Comparison of ENCODE assay signal across 8 cellular contexts in the genomic region with DNA sequence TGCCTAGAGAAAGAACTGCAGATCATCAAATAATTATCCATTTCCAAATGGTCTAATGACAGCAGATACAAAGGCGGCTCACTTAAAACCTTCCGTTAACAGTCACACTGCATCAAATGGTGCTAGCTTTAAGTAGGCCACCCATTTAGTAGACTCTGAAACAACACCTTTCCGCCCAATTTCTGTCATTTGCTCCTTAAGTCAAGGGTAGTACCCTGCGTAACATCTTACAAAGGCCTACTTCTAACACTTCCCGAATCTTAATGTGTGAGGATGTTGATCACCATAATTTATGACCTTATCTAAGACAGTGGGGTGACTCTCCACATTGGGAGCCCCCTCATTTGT. TPM values are rescaled to one million over a fixed set of nuclear protein-coding genes. Genes with fewer than 3 reads are reported as not detected.
A peak's percentile ranks its signal among the peaks of the same experiment; 100 is the strongest.
DNase-seq lines count a peak whose midpoint lies in the region; ATAC-seq lines count a peak whose summit lies in the region.

No MANE protein-coding gene starts in this region.

- H3K9me3 ChIP-seq in iPS DF 6.9 (ENCODE audit: control insufficient read depth, insufficient read depth, low read length), result no peaks in the 10 kb centered on the region

- H3K36me3 Mint-ChIP-seq in activated CD4-positive, alpha-beta memory T cell treated with anti-CD3 and anti-CD28 coated beads for 36 hours, result no peaks in the 10 kb centered on the region
- peaks cover 2 to 3% of the 10 kb centered on the region in 2 donors for H3K36me3 Mint-ChIP-seq in stimulated activated naive B cell treated with anti-CD40 and anti-IgM and Interleukin-4, amounts not matched to agents 10 μg/mL and 1 μg/mL and 100 μg/mL, for 72 hours

- H3K4me3 Mint-ChIP-seq in activated CD4-positive, alpha-beta memory T cell treated with anti-CD3 and anti-CD28 coated beads for 36 hours, result peak overlapping the region; percentile 65
- peak overlapping the region; percentile 91 to 96 for H3K4me3 Mint-ChIP-seq in stimulated activated naive B cell treated with anti-CD40 and anti-IgM and Interleukin-4, amounts not matched to agents 10 μg/mL and 1 μg/mL and 100 μg/mL, for 72 hours

- no peaks in the 10 kb centered on the region for H3K36me3 ChIP-seq in iPS DF 6.9 (ENCODE audit: control insufficient read depth, insufficient read depth, low read length)

- H3K27ac ChIP-seq in iPS DF 6.9 (ENCODE audit: low read length), result no peak overlapping the region

- intact Hi-C loops in activated CD4-positive, alpha-beta memory T cell treated with anti-CD3 and anti-CD28 coated beads for 36 hours (cut with micrococcal nuclease), result no loop called here

- H3K4me3 ChIP-seq in iPS DF 6.9 (ENCODE audit: low read length), result peak overlapping the region; percentile 80; the same call in 1 of the 2 replicates

- H3K27me3 Mint-ChIP-seq in activated CD4-positive, alpha-beta memory T cell treated with anti-CD3 and anti-CD28 coated beads for 36 hours, result peaks cover 14% of the 10 kb centered on the region
- no peaks in the 10 kb centered on the region for H3K27me3 Mint-ChIP-seq in stimulated activated naive B cell treated with anti-CD40 and anti-IgM and Interleukin-4, amounts not matched to agents 10 μg/mL and 1 μg/mL and 100 μg/mL, for 72 hours

- CTCF ChIA-PET in activated CD4-positive, alpha-beta memory T cell treated with anti-CD3 and anti-CD28 coated beads for 36 hours (lab: Charles Lee), result no interaction called here

- no CpG with 5 or more reads among the region's 5 CpGs for WGBS in iPS DF 6.9 (ENCODE audit: insufficient coverage, insufficient read length)

- DNase-seq in NCI-H345 (lab: John Stamatoyannopoulos, UW) (peak; percentile 4), NCI-H345 treated with DMSO at 0.1 percent for 48 hours (lab: John Stamatoyannopoulos, UW; ENCODE audit: unreplicated experiment) (no peak), iPS DF 6.9 (ENCODE audit: low read depth, low spot score) (no peak), cortex of kidney (lab: John Stamatoyannopoulos, UW) (no peak), SW 1271 (lab: John Stamatoyannopoulos, UW) (no peak)
- DNase-seq in activated CD4-positive, alpha-beta memory T cell treated with anti-CD3 and anti-CD28 coated beads for 36 hours, result no peak
- DNase-seq in stimulated activated naive B cell treated with anti-CD40 and anti-IgM and Interleukin-4, amounts not matched to agents 10 μg/mL and 1 μg/mL and 100 μg/mL, for 72 hours, result no peak

- H3K4me1 ChIP-seq in iPS DF 6.9 (ENCODE audit: control insufficient read depth, insufficient read depth, low read length), result no peaks in the 10 kb centered on the region; the same call in 1 of the 2 replicates

- no peak overlapping the region for H3K27ac Mint-ChIP-seq in activated CD4-positive, alpha-beta memory T cell treated with anti-CD3 and anti-CD28 coated beads for 36 hours
- peak overlapping the region; percentile 97 for H3K27ac Mint-ChIP-seq in stimulated activated naive B cell treated with anti-CD40 and anti-IgM and Interleukin-4, amounts not matched to agents 10 μg/mL and 1 μg/mL and 100 μg/mL, for 72 hours

- peak; percentile 10 for ATAC-seq in stimulated activated naive B cell treated with anti-CD40 and anti-IgM and Interleukin-4, amounts not matched to agents 10 μg/mL and 1 μg/mL and 100 μg/mL, for 72 hours (replicated peaks)
- ATAC-seq in HG03469 (IDR thresholded peaks at IDR 0.05; ENCODE audit: unreplicated experiment), result no peak

- H3K27me3 ChIP-seq in iPS DF 6.9 (ENCODE audit: control insufficient read depth, insufficient read depth, low read length), result no peaks in the 10 kb centered on the region

- POLR2A ChIA-PET in activated CD4-positive, alpha-beta memory T cell treated with anti-CD3 and anti-CD28 coated beads for 36 hours (lab: Charles Lee), result no interaction called here

- peaks cover 15% of the 10 kb centered on the region for H3K4me1 Mint-ChIP-seq in activated CD4-positive, alpha-beta memory T cell treated with anti-CD3 and anti-CD28 coated beads for 36 hours (ENCODE audit: low read depth)
- H3K4me1 Mint-ChIP-seq in stimulated activated naive B cell treated with anti-CD40 and anti-IgM and Interleukin-4, amounts not matched to agents 10 μg/mL and 1 μg/mL and 100 μg/mL, for 72 hours, result peaks cover 15 to 38% of the 10 kb centered on the region in 2 donors

- no peaks in the 10 kb centered on the region for H3K9me3 Mint-ChIP-seq in activated CD4-positive, alpha-beta memory T cell treated with anti-CD3 and anti-CD28 coated beads for 36 hours
- no peaks in the 10 kb centered on the region for H3K9me3 Mint-ChIP-seq in stimulated activated naive B cell treated with anti-CD40 and anti-IgM and Interleukin-4, amounts not matched to agents 10 μg/mL and 1 μg/mL and 100 μg/mL, for 72 hours

RNA-seq across cellular contexts. Expression of gene RALGPS2, which starts 0.7 kb away (rescaled TPM):
- total RNA-seq in activated CD4-positive, alpha-beta memory T cell treated with anti-CD3 and anti-CD28 coated beads for 36 hours, result 1 to 10 TPM; 3.3 to 3.8 TPM
